8 cellular contexts compared by ENCODE assay signal in the genomic region with DNA sequence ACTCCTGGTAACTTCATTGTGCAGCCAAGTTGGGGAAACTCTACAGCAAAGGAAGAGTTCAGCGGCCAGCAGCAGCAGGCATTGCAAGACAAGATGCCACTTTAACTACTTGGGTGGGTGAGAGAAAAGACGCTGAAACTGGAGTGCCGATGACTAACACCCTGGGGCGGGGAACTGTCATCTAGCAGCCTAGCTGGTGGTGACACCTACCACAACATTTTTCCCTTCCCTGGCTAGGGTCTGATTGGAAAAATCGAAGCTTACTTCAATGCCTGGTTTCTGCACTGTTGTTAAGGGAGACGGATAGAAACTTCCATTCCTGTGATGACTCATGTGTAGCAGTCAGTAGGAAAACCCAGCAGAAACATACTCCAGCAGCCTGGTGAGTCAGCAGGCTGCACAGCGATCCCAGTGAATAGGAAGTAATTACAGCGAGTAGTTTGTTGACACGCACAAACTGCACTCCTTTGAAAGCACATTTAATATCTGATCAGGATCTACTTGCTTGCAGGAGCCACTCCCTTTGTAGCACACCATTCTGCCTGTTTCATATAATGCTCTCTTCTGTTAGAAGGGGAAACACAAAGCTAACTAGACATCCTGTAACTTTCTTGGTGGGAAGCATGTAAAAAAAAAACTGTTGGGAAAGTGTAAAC.
DNase-seq lines count a peak whose midpoint lies in the region; ATAC-seq and TF ChIP-seq lines count a peak whose summit lies in the region.

No MANE protein-coding gene starts in this region.

- peaks cover 16% of the 10 kb centered on the region for H3K4me1 Mint-ChIP-seq in activated naive CD8-positive, alpha-beta T cell treated with anti-CD3 and anti-CD28 coated beads, Interleukin-2, amount 10 ng/mL, durations not matched to agents 7 days and 5 days

- H3K4me3 Mint-ChIP-seq in activated naive CD8-positive, alpha-beta T cell treated with anti-CD3 and anti-CD28 coated beads, Interleukin-2, amount 10 ng/mL, durations not matched to agents 7 days and 5 days, result peak overlapping the region; percentile 94

- ATAC-seq in activated naive CD8-positive, alpha-beta T cell treated with anti-CD3 and anti-CD28 coated beads, Interleukin-2, amount 10 ng/mL, durations not matched to agents 7 days and 5 days (ENCODE audit: low read depth), result peak; percentile 35
- peak; percentile 83 for ATAC-seq in Right ventricle myocardium inferior

- peaks cover 42% of the 10 kb centered on the region for H3K27me3 ChIP-seq in osteoblast (ENCODE audit: insufficient read depth, low read length)

- peaks cover 15% of the 10 kb centered on the region for H3K27me3 Mint-ChIP-seq in activated naive CD8-positive, alpha-beta T cell treated with anti-CD3 and anti-CD28 coated beads, Interleukin-2, amount 10 ng/mL, durations not matched to agents 7 days and 5 days

- no peaks in the 10 kb centered on the region for H3K36me3 Mint-ChIP-seq in activated naive CD8-positive, alpha-beta T cell treated with anti-CD3 and anti-CD28 coated beads, Interleukin-2, amount 10 ng/mL, durations not matched to agents 7 days and 5 days

- H3K79me2 ChIP-seq in osteoblast (ENCODE audit: insufficient read depth, low read length), result no peaks in the 10 kb centered on the region

- no peaks in the 10 kb centered on the region for H3K9me3 Mint-ChIP-seq in activated naive CD8-positive, alpha-beta T cell treated with anti-CD3 and anti-CD28 coated beads, Interleukin-2, amount 10 ng/mL, durations not matched to agents 7 days and 5 days

- POLR2A ChIA-PET in activated naive CD8-positive, alpha-beta T cell treated with anti-CD3 and anti-CD28 coated beads, Interleukin-2, amount 10 ng/mL, durations not matched to agents 7 days and 5 days (lab: Charles Lee), result interaction anchor here (1.0 kb wide), 2 partner anchors 51 to 310 kb away, joined by 3 to 4 read pairs; no protein-coding TSS in a partner anchor

- H2AFZ ChIP-seq in osteoblast (ENCODE audit: low read length), result peak overlapping the region; percentile 87

- peak overlapping the region; percentile 57 for H3K27ac ChIP-seq in osteoblast (ENCODE audit: low read depth, low read length)
- H3K27ac ChIP-seq in temporal lobe (ENCODE audit: low read depth, low read length), result peak overlapping the region; percentile 90

- H3K4me2 ChIP-seq in osteoblast (ENCODE audit: insufficient read depth, low read length), result peak overlapping the region; percentile 84

- DNase-seq in AG09309 (ENCODE audit: low read depth) (peak; percentile 73), GM20000 (ENCODE audit: low spot score) (peak; percentile 51), MV-4-11 (lab: John Stamatoyannopoulos, UW) (peak; percentile 88), SKM-1 treated with dmso at 0.1 percent for 144 hours (lab: John Stamatoyannopoulos, UW; ENCODE audit: unreplicated experiment) (peak; percentile 84), Right ventricle myocardium inferior (ENCODE audit: missing footprints) (peak; percentile 80), osteoblast (ENCODE audit: insufficient read length, low spot score, missing footprints) (peak; percentile 97)
- DNase-seq in activated naive CD8-positive, alpha-beta T cell treated with anti-CD3 and anti-CD28 coated beads, Interleukin-2, amount 10 ng/mL, durations not matched to agents 7 days and 5 days, result peak; percentile 38

- intact Hi-C loops in Right ventricle myocardium inferior (cut with DNase I), result loop anchor here (5.0 kb wide), 1 partner anchor 97 kb away; no protein-coding TSS in a partner anchor

- no peaks in the 10 kb centered on the region for H3K9me3 ChIP-seq in osteoblast (ENCODE audit: low read depth, low read length)

- H3K27ac Mint-ChIP-seq in activated naive CD8-positive, alpha-beta T cell treated with anti-CD3 and anti-CD28 coated beads, Interleukin-2, amount 10 ng/mL, durations not matched to agents 7 days and 5 days, result peak overlapping the region; percentile 19

- H3K36me3 ChIP-seq in osteoblast (ENCODE audit: insufficient read depth, low read length), result no peaks in the 10 kb centered on the region

- no peaks in the 10 kb centered on the region for H4K20me1 ChIP-seq in osteoblast (ENCODE audit: insufficient read depth, low read length)

- peaks cover 28% of the 10 kb centered on the region for H3K4me1 ChIP-seq in osteoblast (ENCODE audit: insufficient read depth, low read length)

- no peak for TF ChIP-seq CTCF in AG09309 (IDR thresholded peaks at IDR 0.05; ENCODE audit: control insufficient read depth, insufficient read depth, low read depth, low read length, missing control alignments)
- TF ChIP-seq CTCF in GM20000 (IDR thresholded peaks at IDR 0.05; ENCODE audit: extremely low read depth, missing control alignments), result no peak
- no peak for TF ChIP-seq CTCF in osteoblast (IDR thresholded peaks at IDR 0.05; ENCODE audit: extremely low read depth, low read depth, low read length)

- H3K4me3 ChIP-seq in AG09309 (ENCODE audit: control insufficient read depth, low read depth, low read length) (peak overlapping the region; percentile 74), osteoblast (ENCODE audit: insufficient read depth, low read length) (peak overlapping the region; percentile 75)

Comparison
In these comparisons a context has a peak if more than half of its experiments do, and no peak if none do; other contexts are left out.
1. Peak in every context shown above with its lines: DNase-seq, ATAC-seq, H3K4me3 ChIP-seq and H3K27ac ChIP-seq.
2. DNase-seq: peak in every context shown above with its lines; median percentile 97 in osteoblast; 88 in MV-4-11; 84 in SKM-1 treated with dmso at 0.1 percent for 144 hours; 80 in Right ventricle myocardium inferior; 73 in AG09309; 51 in GM20000; 38 in activated naive CD8-positive, alpha-beta T cell treated with anti-CD3 and anti-CD28 coated beads, Interleukin-2, amount 10 ng/mL, durations not matched to agents 7 days and 5 days.